ENCODE assay signal across 2 cellular contexts in the genomic region with DNA sequence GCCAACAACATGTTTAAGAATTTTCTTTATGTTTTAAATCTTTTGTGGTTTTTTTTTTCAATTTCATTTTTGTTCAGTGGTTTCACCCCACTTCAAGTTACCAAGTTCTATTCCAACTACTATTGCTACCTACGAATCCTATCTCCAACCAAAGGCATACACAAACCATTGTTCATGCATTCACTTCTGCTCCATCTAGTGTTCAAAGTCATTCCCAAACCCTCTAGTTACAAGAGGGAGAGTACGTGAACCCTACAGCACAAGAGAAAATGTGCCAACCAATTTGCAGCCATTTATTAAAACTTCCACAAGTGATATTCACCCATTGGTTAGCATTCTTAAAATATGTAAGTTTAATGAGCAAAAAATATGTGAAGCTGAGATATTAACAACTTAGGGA.
TF ChIP-seq lines count a peak whose summit lies in the region.

No MANE protein-coding gene starts in this region.

TF ChIP-seq in SK-N-SH, 30 proteins besides CTCF, POLR2A, EP300 and RAD21:
- TF ChIP-seq GABPA (IDR thresholded peaks at IDR 0.05; ENCODE audit: low read depth) (no peak), MXI1 (IDR thresholded peaks at IDR 0.05; ENCODE audit: low read depth, low read length) (no peak), JUND (IDR thresholded peaks at IDR 0.05) (no peak), FOXJ3 (CRISPR knock-in tag; IDR thresholded peaks at IDR 0.05) (no peak), TEAD4 (IDR thresholded peaks at IDR 0.05; ENCODE audit: borderline replicate concordance, insufficient read depth) (no peak), TCF12 (IDR thresholded peaks at IDR 0.05) (no peak)
- TF ChIP-seq, protein P1, sequence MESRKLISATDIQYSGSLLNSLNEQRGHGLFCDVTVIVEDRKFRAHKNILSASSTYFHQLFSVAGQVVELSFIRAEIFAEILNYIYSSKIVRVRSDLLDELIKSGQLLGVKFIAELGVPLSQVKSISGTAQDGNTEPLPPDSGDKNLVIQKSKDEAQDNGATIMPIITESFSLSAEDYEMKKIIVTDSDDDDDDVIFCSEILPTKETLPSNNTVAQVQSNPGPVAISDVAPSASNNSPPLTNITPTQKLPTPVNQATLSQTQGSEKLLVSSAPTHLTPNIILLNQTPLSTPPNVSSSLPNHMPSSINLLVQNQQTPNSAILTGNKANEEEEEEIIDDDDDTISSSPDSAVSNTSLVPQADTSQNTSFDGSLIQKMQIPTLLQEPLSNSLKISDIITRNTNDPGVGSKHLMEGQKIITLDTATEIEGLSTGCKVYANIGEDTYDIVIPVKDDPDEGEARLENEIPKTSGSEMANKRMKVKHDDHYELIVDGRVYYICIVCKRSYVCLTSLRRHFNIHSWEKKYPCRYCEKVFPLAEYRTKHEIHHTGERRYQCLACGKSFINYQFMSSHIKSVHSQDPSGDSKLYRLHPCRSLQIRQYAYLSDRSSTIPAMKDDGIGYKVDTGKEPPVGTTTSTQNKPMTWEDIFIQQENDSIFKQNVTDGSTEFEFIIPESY (IDR thresholded peaks at IDR 0.05; ENCODE audit: borderline replicate concordance, low read depth): no peak
- TF ChIP-seq, protein P2, sequence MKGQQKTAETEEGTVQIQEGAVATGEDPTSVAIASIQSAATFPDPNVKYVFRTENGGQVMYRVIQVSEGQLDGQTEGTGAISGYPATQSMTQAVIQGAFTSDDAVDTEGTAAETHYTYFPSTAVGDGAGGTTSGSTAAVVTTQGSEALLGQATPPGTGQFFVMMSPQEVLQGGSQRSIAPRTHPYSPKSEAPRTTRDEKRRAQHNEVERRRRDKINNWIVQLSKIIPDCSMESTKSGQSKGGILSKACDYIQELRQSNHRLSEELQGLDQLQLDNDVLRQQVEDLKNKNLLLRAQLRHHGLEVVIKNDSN (IDR thresholded peaks at IDR 0.05; ENCODE audit: borderline replicate concordance, low read depth): no peak
- TF ChIP-seq, protein P3, sequence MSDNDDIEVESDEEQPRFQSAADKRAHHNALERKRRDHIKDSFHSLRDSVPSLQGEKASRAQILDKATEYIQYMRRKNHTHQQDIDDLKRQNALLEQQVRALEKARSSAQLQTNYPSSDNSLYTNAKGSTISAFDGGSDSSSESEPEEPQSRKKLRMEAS (IDR thresholded peaks at IDR 0.05; ENCODE audit: low read depth): no peak
- TF ChIP-seq, protein P4, sequence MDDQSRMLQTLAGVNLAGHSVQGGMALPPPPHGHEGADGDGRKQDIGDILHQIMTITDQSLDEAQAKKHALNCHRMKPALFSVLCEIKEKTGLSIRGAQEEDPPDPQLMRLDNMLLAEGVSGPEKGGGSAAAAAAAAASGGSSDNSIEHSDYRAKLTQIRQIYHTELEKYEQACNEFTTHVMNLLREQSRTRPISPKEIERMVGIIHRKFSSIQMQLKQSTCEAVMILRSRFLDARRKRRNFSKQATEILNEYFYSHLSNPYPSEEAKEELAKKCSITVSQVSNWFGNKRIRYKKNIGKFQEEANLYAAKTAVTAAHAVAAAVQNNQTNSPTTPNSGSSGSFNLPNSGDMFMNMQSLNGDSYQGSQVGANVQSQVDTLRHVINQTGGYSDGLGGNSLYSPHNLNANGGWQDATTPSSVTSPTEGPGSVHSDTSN (IDR thresholded peaks at IDR 0.05): no peak

TF ChIP-seq in H1, 55 proteins besides CTCF, POLR2A, EP300 and RAD21:
- no peak for TF ChIP-seq POLR2AphosphoS5 (IDR thresholded peaks at IDR 0.05; ENCODE audit: low read depth, low read length)
- no peak for TF ChIP-seq KDM4A (IDR thresholded peaks at IDR 0.05; ENCODE audit: low read depth, low read length, severe bottlenecking)
- TF ChIP-seq CHD2 (IDR thresholded peaks at IDR 0.05; ENCODE audit: low read length): no peak
- TF ChIP-seq, protein P5, sequence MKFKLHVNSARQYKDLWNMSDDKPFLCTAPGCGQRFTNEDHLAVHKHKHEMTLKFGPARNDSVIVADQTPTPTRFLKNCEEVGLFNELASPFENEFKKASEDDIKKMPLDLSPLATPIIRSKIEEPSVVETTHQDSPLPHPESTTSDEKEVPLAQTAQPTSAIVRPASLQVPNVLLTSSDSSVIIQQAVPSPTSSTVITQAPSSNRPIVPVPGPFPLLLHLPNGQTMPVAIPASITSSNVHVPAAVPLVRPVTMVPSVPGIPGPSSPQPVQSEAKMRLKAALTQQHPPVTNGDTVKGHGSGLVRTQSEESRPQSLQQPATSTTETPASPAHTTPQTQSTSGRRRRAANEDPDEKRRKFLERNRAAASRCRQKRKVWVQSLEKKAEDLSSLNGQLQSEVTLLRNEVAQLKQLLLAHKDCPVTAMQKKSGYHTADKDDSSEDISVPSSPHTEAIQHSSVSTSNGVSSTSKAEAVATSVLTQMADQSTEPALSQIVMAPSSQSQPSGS (IDR thresholded peaks at IDR 0.05; ENCODE audit: low read length): no peak
- no peak for TF ChIP-seq CREB1 (IDR thresholded peaks at IDR 0.05)
- TF ChIP-seq YY1 (IDR thresholded peaks at IDR 0.05; ENCODE audit: low read depth, low read length): no peak
- TF ChIP-seq NANOG (IDR thresholded peaks at IDR 0.05; ENCODE audit: insufficient read depth, low read depth, low read length, poor library complexity, severe bottlenecking): no peak
- TF ChIP-seq CBX5 (IDR thresholded peaks at IDR 0.05; ENCODE audit: low read depth, low read length): no peak
- TF ChIP-seq BCL11A (IDR thresholded peaks at IDR 0.05; ENCODE audit: low read depth in 2 of 2, low read length in 2 of 2): no peak
- TF ChIP-seq JUN (IDR thresholded peaks at IDR 0.05; ENCODE audit: low read depth, low read length): no peak
- no peak for TF ChIP-seq KDM1A (IDR thresholded peaks at IDR 0.05; ENCODE audit: borderline replicate concordance, low read length)
